8 cellular contexts compared by ENCODE assay signal in the genomic region with DNA sequence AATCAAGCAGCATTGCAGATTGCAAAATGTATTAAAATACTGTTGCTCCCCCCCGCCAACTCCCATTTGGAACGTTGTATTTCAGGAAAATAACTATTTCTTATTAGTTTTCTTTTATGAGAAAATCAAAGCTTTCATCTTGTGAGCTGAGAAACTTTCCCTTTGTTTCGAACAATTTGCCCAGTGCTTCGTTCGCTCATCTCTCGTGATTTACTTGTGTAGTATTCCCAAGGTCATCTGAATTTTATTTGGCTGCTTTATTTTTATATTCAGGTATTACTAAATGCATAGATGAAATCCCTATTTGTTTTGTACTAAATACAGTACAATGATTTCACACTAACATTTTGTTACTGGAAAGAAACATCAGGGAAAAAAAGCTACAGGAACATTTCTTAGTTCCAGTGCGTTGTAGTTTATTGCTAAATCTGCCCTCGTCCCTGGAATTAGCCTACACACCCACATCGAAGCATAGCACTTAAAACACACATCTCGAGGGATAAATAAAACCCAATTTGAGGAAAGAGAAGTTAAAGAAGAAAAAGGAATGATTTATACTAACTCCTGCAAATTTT. TPM values are rescaled to one million over a fixed set of nuclear protein-coding genes. Genes with fewer than 3 reads are reported as not detected.
DNase-seq lines count a peak whose midpoint lies in the region; ATAC-seq, FAIRE-seq and TF ChIP-seq lines count a peak whose summit lies in the region.

No MANE protein-coding gene starts in this region.

- dilution Hi-C loops in IMR-90 (cut with HindIII; ENCODE audit: low sequenced_read_pairs, unreplicated experiment) = no loop called here

- TF ChIP-seq EP300 in GM12878 (IDR thresholded peaks at IDR 0.05; ENCODE audit: borderline replicate concordance in 1 of 2, control insufficient read depth in 1 of 2, low read depth in 2 of 2, low read length in 2 of 2) = no peak
- TF ChIP-seq EP300 in HepG2 (IDR thresholded peaks at IDR 0.05; ENCODE audit: low read depth in 2 of 2, low read length in 2 of 2) = no peak
- TF ChIP-seq EP300 in HepG2 (CRISPR knock-in tag; IDR thresholded peaks at IDR 0.05; ENCODE audit: borderline replicate concordance) = no peak

- in situ Hi-C loops in IMR-90 (cut with MboI; ENCODE audit: low sequenced_read_pairs) (no loop called here), GM12878 (cut with MboI) (no loop called here), HepG2 (cut with HindIII; ENCODE audit: extremely low pct_ligation_motif_present, low pct_unique_long_range_greater_than_20kb) (no loop called here)

- H3K9ac ChIP-seq in IMR-90 (ENCODE audit: low read depth, low read length) (peak overlapping the region; percentile 4; the same call in 1 of the 2 replicates), GM12878 (ENCODE audit: control insufficient read depth, insufficient read depth, low read length) (peak overlapping the region; percentile 36), HepG2 (ENCODE audit: insufficient read depth, low read depth, low read length) (peak overlapping the region; percentile 39)

- H3K36me3 ChIP-seq in CD4-positive, CD25-positive, alpha-beta regulatory T cell (ENCODE audit: control insufficient read depth, insufficient read depth, low read length) = no peaks in the 10 kb centered on the region
- no peaks in the 10 kb centered on the region for H3K36me3 ChIP-seq in IMR-90 (ENCODE audit: control insufficient read depth, insufficient read depth, low read length)
- H3K36me3 ChIP-seq in GM12878 (ENCODE audit: control insufficient read depth in 2 of 2, insufficient read depth in 2 of 2, low read length in 1 of 2) = no peaks in the 10 kb centered on the region
- H3K36me3 ChIP-seq in HepG2 (replicated peaks in 1 of 2; ENCODE audit: control insufficient read depth in 1 of 2, insufficient read depth in 2 of 2, low read length in 2 of 2) = no peaks in the 10 kb centered on the region
- no peaks in the 10 kb centered on the region for H3K36me3 ChIP-seq in tibial artery

- H2AK5ac ChIP-seq in IMR-90 (ENCODE audit: low read depth, low read length) = no peak overlapping the region

- H2BK20ac ChIP-seq in IMR-90 (ENCODE audit: low read depth, low read length) = no peak overlapping the region

- no peak overlapping the region for H4K5ac ChIP-seq in IMR-90 (ENCODE audit: low read depth, low read length)

- no peak for FAIRE-seq in GM12878 (lab: Jason Lieb, UNC)
- FAIRE-seq in HepG2 (lab: Jason Lieb, UNC) = no peak
- no peak for FAIRE-seq in D721Med (lab: Jason Lieb, UNC)

- TF ChIP-seq POLR2A in IMR-90 (IDR thresholded peaks at IDR 0.05; ENCODE audit: low read depth, low read length) (no peak), GM12878 (IDR thresholded peaks at IDR 0.05; ENCODE audit: low read depth, low read length) (no peak), HepG2 (IDR thresholded peaks at IDR 0.05; ENCODE audit: insufficient read depth in 1 of 2, low read depth in 2 of 2, low read length in 2 of 2) (no peak)

- H3K4me1 ChIP-seq in CD4-positive, CD25-positive, alpha-beta regulatory T cell (ENCODE audit: control insufficient read depth, insufficient read depth, low read length, poor library complexity, severe bottlenecking) = peaks cover 26% of the 10 kb centered on the region
- H3K4me1 ChIP-seq in IMR-90 (ENCODE audit: control insufficient read depth, insufficient read depth, low read length) = no peaks in the 10 kb centered on the region
- H3K4me1 ChIP-seq in GM12878 (ENCODE audit: control insufficient read depth, insufficient read depth, low read length) = peaks cover 7% of the 10 kb centered on the region; the same call in 1 of the 2 replicates
- peaks cover 5% of the 10 kb centered on the region; the same call in 1 of the 2 replicates for H3K4me1 ChIP-seq in HepG2 (ENCODE audit: insufficient read depth, low read length)
- peaks cover 0 to 5% (median 0%) of the 10 kb centered on the region in 4 donors for H3K4me1 ChIP-seq in tibial artery

- H3K27ac Mint-ChIP-seq in CD4-positive, CD25-positive, alpha-beta regulatory T cell = peak overlapping the region; percentile 96 to 99 (median 99)

- no peak for DNase-seq in CD4-positive, CD25-positive, alpha-beta regulatory T cell
- DNase-seq in IMR-90 (no peak), GM12878 (ENCODE audit: low read depth, low spot score) (no peak), HepG2 (ENCODE audit: low spot score) (no peak), tibial artery (no peak), D721Med (ENCODE audit: insufficient read length, low spot score) (no peak), NCI-H524 treated with DMSO at 0.1 percent for 48 hours (lab: John Stamatoyannopoulos, UW) (no peak), NCI-H2227 (lab: John Stamatoyannopoulos, UW; ENCODE audit: unreplicated experiment) (no peak)

- H2BK120ac ChIP-seq in IMR-90 (ENCODE audit: low read depth, low read length) = no peak overlapping the region

- H2BK15ac ChIP-seq in IMR-90 (ENCODE audit: low read depth, low read length) = no peak overlapping the region

- H2BK5ac ChIP-seq in IMR-90 (ENCODE audit: low read depth, low read length, poor library complexity, severe bottlenecking) = no peak overlapping the region

- H3K79me1 ChIP-seq in IMR-90 (ENCODE audit: low read depth in 1 of 2, low read length in 2 of 2) = no peaks in the 10 kb centered on the region

- TF ChIP-seq CTCF in IMR-90 (conservative IDR thresholded peaks at IDR 0.05; ENCODE audit: low read depth, low read length) (no peak), GM12878 (IDR thresholded peaks at IDR 0.05 in 2 of 3, conservative IDR thresholded peaks at IDR 0.05 in 1 of 3; ENCODE audit: control insufficient read depth in 2 of 3, extremely low read depth in 1 of 3, insufficient read depth in 1 of 3, low read depth in 3 of 3, low read length in 3 of 3) (no peak), HepG2 (CRISPR knock-in tag; IDR thresholded peaks at IDR 0.05) (no peak), tibial artery (IDR thresholded peaks at IDR 0.05) (no peak), D721Med (IDR thresholded peaks at IDR 0.05; ENCODE audit: insufficient read depth, missing control alignments) (no peak)

- no peak for ATAC-seq in CD4-positive, CD25-positive, alpha-beta regulatory T cell (ENCODE audit: low read depth in 2 of 2)
- ATAC-seq in IMR-90 (ENCODE audit: low read depth) (no peak), GM12878 (no peak), HepG2 (no peak)

- H3K4me2 ChIP-seq in IMR-90 (ENCODE audit: low read depth, low read length) (peak overlapping the region; percentile 74), GM12878 (ENCODE audit: control insufficient read depth, insufficient read depth) (peak overlapping the region; percentile 77), HepG2 (ENCODE audit: low read depth, low read length) (peak overlapping the region; percentile 78)

- peaks cover 0 to 4% (median 0%) of the 10 kb centered on the region in 7 donors for H3K9me3 Mint-ChIP-seq in CD4-positive, CD25-positive, alpha-beta regulatory T cell

- no peak overlapping the region for H3K14ac ChIP-seq in IMR-90 (replicated peaks; ENCODE audit: low read depth, low read length)

- TF ChIP-seq RAD21 in IMR-90 (IDR thresholded peaks at IDR 0.05; ENCODE audit: low read length) (no peak), GM12878 (IDR thresholded peaks at IDR 0.05; ENCODE audit: insufficient read depth, low read depth, low read length) (no peak), HepG2 (CRISPR knock-in tag; IDR thresholded peaks at IDR 0.05) (no peak)

- CTCF ChIA-PET in IMR-90 (lab: Yijun Ruan, JAX) (no interaction called here), GM12878 (lab: Yijun Ruan, JAX) (interaction anchor here (1.0 to 2.5 kb wide), 3 partner anchors 14 to 239 kb away, joined by 3 to 8 read pairs (median 4); no protein-coding TSS in a partner anchor), HepG2 (lab: Yijun Ruan, JAX; ENCODE audit: low intra/inter-chr PET ratio, low total read pairs) (no interaction called here)

- intact Hi-C loops in IMR-90 (cut with micrococcal nuclease) (loop anchor here (1.0 to 5.0 kb wide), 5 partner anchors 21 to 757 kb away; partner anchors contain the start of genes COMMD3 and DNAJC1), GM12878 (cut with micrococcal nuclease; ENCODE audit: unreplicated experiment) (loop anchor here (2.0 to 5.0 kb wide), 2 partner anchors 87 to 228 kb away; partner anchors contain the start of genes COMMD3 and DNAJC1), HepG2 (cut with micrococcal nuclease; ENCODE audit: unreplicated experiment) (loop anchor here (1.0 to 10.0 kb wide), 3 partner anchors 86 to 305 kb away; partner anchors contain the start of genes COMMD3 and DNAJC1), tibial artery (cut with DNase I; ENCODE audit: low total_unique reads) (loop anchor here (2.0 to 10.0 kb wide), 2 partner anchors 23 to 225 kb away; partner anchors contain the start of gene DNAJC1)

- H3K9me3 ChIP-seq in CD4-positive, CD25-positive, alpha-beta regulatory T cell (ENCODE audit: control insufficient read depth in 2 of 2, low read length in 2 of 2) = no peaks in the 10 kb centered on the region
- H3K9me3 ChIP-seq in IMR-90 (ENCODE audit: control insufficient read depth, insufficient read depth, low read length) (no peaks in the 10 kb centered on the region), GM12878 (replicated peaks; ENCODE audit: control insufficient read depth, insufficient read depth, low read length) (no peaks in the 10 kb centered on the region), HepG2 (ENCODE audit: low read length) (no peaks in the 10 kb centered on the region), tibial artery (no peaks in the 10 kb centered on the region)

- H4K91ac ChIP-seq in IMR-90 (ENCODE audit: insufficient read depth, low read depth, low read length) = no peak overlapping the region

- no peak overlapping the region for H3K23ac ChIP-seq in IMR-90 (ENCODE audit: low read depth, low read length)

- no peaks in the 10 kb centered on the region for H3K79me2 ChIP-seq in GM12878 (ENCODE audit: control insufficient read depth, insufficient read depth, low read length)
- no peaks in the 10 kb centered on the region for H3K79me2 ChIP-seq in HepG2 (ENCODE audit: insufficient read depth, low read length)

- H3K36me3 Mint-ChIP-seq in CD4-positive, CD25-positive, alpha-beta regulatory T cell = peaks cover 4% of the 10 kb centered on the region

- BruUV-seq in IMR-90 (replicated peaks; lab: Mats Ljungman, UMichigan) (no TSS peak), GM12878 (replicated peaks; lab: Mats Ljungman, UMichigan) (no TSS peak), HepG2 (replicated peaks; lab: Mats Ljungman, UMichigan) (no TSS peak)

- no peak overlapping the region for H3K56ac ChIP-seq in IMR-90 (ENCODE audit: extremely low read depth, insufficient read depth, low read length)

- peaks cover 16% of the 10 kb centered on the region for H3K27me3 ChIP-seq in CD4-positive, CD25-positive, alpha-beta regulatory T cell (ENCODE audit: control insufficient read depth, insufficient read depth, low read length)
- H3K27me3 ChIP-seq in IMR-90 (ENCODE audit: control insufficient read depth, insufficient read depth, low read length) = peaks cover 4% of the 10 kb centered on the region; the same call in 1 of the 2 replicates
- no peaks in the 10 kb centered on the region; a peak in 1 of 4 replicates for H3K27me3 ChIP-seq in GM12878 (replicated peaks in 1 of 2; ENCODE audit: control insufficient read depth in 2 of 2, insufficient read depth in 2 of 2, low read length in 1 of 2)
- peaks cover 0 to 14% of the 10 kb centered on the region in 2 experiments; a peak in 2 of 5 replicates for H3K27me3 ChIP-seq in HepG2 (ENCODE audit: control insufficient read depth in 1 of 2, insufficient read depth in 2 of 2, low read length in 2 of 2)
- no peaks in the 10 kb centered on the region for H3K27me3 ChIP-seq in tibial artery

- POLR2A ChIA-PET in IMR-90 (lab: Charles Lee; ENCODE audit: unreplicated experiment) (no interaction called here), GM12878 (lab: Charles Lee) (interaction anchor here (1.3 to 2.6 kb wide), 2 partner anchors 86 to 141 kb away, joined by 3 to 11 read pairs; partner anchors contain the start of gene COMMD3), HepG2 (lab: Yijun Ruan, JAX) (interaction anchor here (0.9 to 2.2 kb wide), 4 partner anchors 48 to 111 kb away, joined by 3 to 32 read pairs (median 3); partner anchors contain the start of gene COMMD3)

- SMC1A ChIA-PET in GM12878 (lab: Charles Lee; ENCODE audit: uncharacterized antibody, unreplicated experiment) = interaction anchor here (0.5 to 2.3 kb wide), 5 partner anchors 87 to 268 kb away, joined by 3 to 9 read pairs (median 3); partner anchors contain the start of gene COMMD3

- no CpG with 5 or more reads among the region's 10 CpGs for WGBS in IMR-90 (ENCODE audit: extremely low coverage in 2 of 2, insufficient read length in 1 of 2), 2 experiments
- 1% methylated on average over 10 of the region's 10 CpGs for WGBS in GM12878 (ENCODE audit: insufficient coverage, insufficient replicate concordance, low lambda C conversion rate, missing lambda C conversion rate)
- WGBS in HepG2 (ENCODE audit: low lambda C conversion rate) = under 1% methylated on average over 10 of the region's 10 CpGs

- RAD21 ChIA-PET in GM12878 (lab: Charles Lee; ENCODE audit: unreplicated experiment) = interaction anchor here (1.9 kb wide), 2 partner anchors 86 to 759 kb away, joined by 5 to 13 read pairs; partner anchors contain the start of gene COMMD3

- H4K8ac ChIP-seq in IMR-90 (ENCODE audit: low read depth in 2 of 2, low read length in 2 of 2) = no peak overlapping the region

- H2AFZ ChIP-seq in IMR-90 (replicated peaks; ENCODE audit: low read length, poor library complexity) (no peak overlapping the region), GM12878 (ENCODE audit: control insufficient read depth, low read depth, low read length) (peak overlapping the region; percentile 85), HepG2 (ENCODE audit: low read length) (peak overlapping the region; percentile 96)

- peak overlapping the region; percentile 90 for H3K4me3 ChIP-seq in CD4-positive, CD25-positive, alpha-beta regulatory T cell (ENCODE audit: low read depth, low read length)
- H3K4me3 ChIP-seq in IMR-90 (ENCODE audit: insufficient read depth, low read depth, low read length) (peak overlapping the region; percentile 74), GM12878 (peak overlapping the region; percentile 68), HepG2 (replicated peaks in 1 of 3; ENCODE audit: insufficient read depth in 1 of 3, low read depth in 2 of 3, low read length in 3 of 3) (peak overlapping the region; percentile 81 to 91 (median 81)), tibial artery (peak overlapping the region; percentile 60 to 69)

- H3K9me1 ChIP-seq in IMR-90 (ENCODE audit: insufficient read depth, low read length) = no peaks in the 10 kb centered on the region

- peak overlapping the region; percentile 87 to 99 (median 92) for H3K4me3 Mint-ChIP-seq in CD4-positive, CD25-positive, alpha-beta regulatory T cell

- H3K4ac ChIP-seq in IMR-90 (ENCODE audit: low read depth, low read length) = no peak overlapping the region

- peaks cover 64% of the 10 kb centered on the region for H3K27me3 Mint-ChIP-seq in CD4-positive, CD25-positive, alpha-beta regulatory T cell

- no peak overlapping the region for H2AK9ac ChIP-seq in IMR-90 (replicated peaks; ENCODE audit: low read depth, low read length, poor library complexity)

- H4K20me1 ChIP-seq in IMR-90 (ENCODE audit: insufficient read depth, low read length) (no peaks in the 10 kb centered on the region), GM12878 (ENCODE audit: control insufficient read depth, insufficient read depth) (no peaks in the 10 kb centered on the region), HepG2 (ENCODE audit: insufficient read depth, low read length) (no peaks in the 10 kb centered on the region)

- H3K4me1 Mint-ChIP-seq in CD4-positive, CD25-positive, alpha-beta regulatory T cell = peaks cover 11 to 21% (median 19%) of the 10 kb centered on the region in 4 donors

- no peak overlapping the region for H3K18ac ChIP-seq in IMR-90 (ENCODE audit: low read depth, low read length)

- H3K27ac ChIP-seq in CD4-positive, CD25-positive, alpha-beta regulatory T cell (ENCODE audit: insufficient read depth, low read length, poor library complexity, severe bottlenecking) = peak overlapping the region; percentile 34
- H3K27ac ChIP-seq in IMR-90 (ENCODE audit: insufficient read depth, low read length) (no peak overlapping the region), GM12878 (ENCODE audit: control insufficient read depth, insufficient read depth) (no peak overlapping the region), HepG2 (ENCODE audit: extremely low read length, insufficient read depth, low read length) (no peak overlapping the region), tibial artery (peak overlapping the region; percentile 78 to 84)

RNA-seq across cellular contexts. Expression of gene EBLN1, which starts 12.0 kb away (rescaled TPM):
- not detected for total RNA-seq in CD4-positive, CD25-positive, alpha-beta regulatory T cell
- not detected for polyA plus RNA-seq in CD4-positive, CD25-positive, alpha-beta regulatory T cell
- total RNA-seq in IMR-90 (2012; rRNA removed) = not detected in 2 replicates
- polyA plus RNA-seq in IMR-90 (2012; rRNA removed) = not detected in 2 replicates
- polyA plus RNA-seq in IMR-90 (2012; cell fraction: cytosol; rRNA removed) = not detected in 2 replicates
- not detected in 2 replicates for polyA plus RNA-seq in IMR-90 (2012; cell fraction: nucleus; rRNA removed; ENCODE audit: low replicate concordance)
- not detected in 2 replicates for total RNA-seq in GM12878 (2013; cell fraction: nucleolus; rRNA removed)
- total RNA-seq in GM12878 (2014; rRNA removed) = not detected in 2 replicates
- total RNA-seq in GM12878 (2014; rRNA removed; fragmentation: Illumina TruSeq; extraction: Trizol) = not detected in 2 replicates
- not detected in 2 replicates for total RNA-seq in GM12878 (2021)
- not detected for polyA plus RNA-seq in GM12878 (2011; ENCODE audit: low read depth)
- not detected in 2 replicates for polyA plus RNA-seq in GM12878 (2011; rRNA removed)
- polyA plus RNA-seq in GM12878 (2011; cell fraction: cytosol; rRNA removed) = not detected in 2 replicates
- polyA plus RNA-seq in GM12878 (2011; cell fraction: nucleus; rRNA removed) = not detected in 2 replicates
- not detected in 2 replicates for polyA plus RNA-seq in GM12878 (2012)
- not detected in 2 replicates for polyA plus RNA-seq in GM12878 (2014; fragmentation: Illumina TruSeq; extraction: Trizol)
- not detected for polyA plus RNA-seq in GM12878 (2014; fragmentation: Nextera tagmentation; extraction: Ambion mirVana)
- not detected in 2 replicates for polyA plus RNA-seq in GM12878 (2014; rRNA removed)
- not detected for polyA plus RNA-seq in GM12878 (2016; fragmentation: Nextera tagmentation; extraction: Ambion mirVana)
- polyA minus RNA-seq in GM12878 (2011; rRNA and poly(A)+ RNA removed) = not detected in 2 replicates
- not detected in 2 replicates for polyA minus RNA-seq in GM12878 (2011; cell fraction: cytosol; rRNA and poly(A)+ RNA removed)
- polyA minus RNA-seq in GM12878 (2011; cell fraction: nucleus; rRNA and poly(A)+ RNA removed) = not detected in 2 replicates
- total RNA-seq in HepG2 (2016; rRNA removed; fragmentation: Illumina TruSeq; extraction: Trizol) = not detected in 2 replicates
- not detected in 2 replicates for total RNA-seq in HepG2 (2016; cell fraction: cytosol; rRNA removed; fragmentation: Illumina TruSeq; extraction: Trizol; ENCODE audit: low read depth)
- total RNA-seq in HepG2 (2016; cell fraction: insoluble cytoplasmic fraction; rRNA removed; fragmentation: Illumina TruSeq; extraction: Trizol) = not detected in 2 replicates
- not detected in 2 replicates for total RNA-seq in HepG2 (2016; cell fraction: membrane; rRNA removed; fragmentation: Illumina TruSeq; extraction: Trizol)
- total RNA-seq in HepG2 (2016; cell fraction: nucleus; rRNA removed; fragmentation: Illumina TruSeq; extraction: Trizol) = not detected in 2 replicates
- not detected in 2 replicates for polyA plus RNA-seq in HepG2 (2011; rRNA removed)
- polyA plus RNA-seq in HepG2 (2011; cell fraction: cytosol; rRNA removed) = not detected in 2 replicates
- not detected in 2 replicates for polyA plus RNA-seq in HepG2 (2011; cell fraction: nucleus; rRNA removed)
- not detected in 2 replicates for polyA plus RNA-seq in HepG2 (2012)
- polyA plus RNA-seq in HepG2 (2016; cell fraction: cytosol; fragmentation: Illumina TruSeq; extraction: Trizol; ENCODE audit: low read depth) = not detected in 2 replicates
- polyA plus RNA-seq in HepG2 (2016; cell fraction: insoluble cytoplasmic fraction; fragmentation: Illumina TruSeq; extraction: Trizol; ENCODE audit: low read depth) = not detected in 2 replicates
- not detected in 2 replicates for polyA plus RNA-seq in HepG2 (2016; cell fraction: membrane; fragmentation: Illumina TruSeq; extraction: Trizol; ENCODE audit: low read depth)
- not detected in 2 replicates for polyA plus RNA-seq in HepG2 (2016; cell fraction: nucleus; fragmentation: Illumina TruSeq; extraction: Trizol; ENCODE audit: insufficient read depth, low read depth)
- not detected in 2 replicates for polyA minus RNA-seq in HepG2 (2011; rRNA and poly(A)+ RNA removed; ENCODE audit: low replicate concordance)
- polyA minus RNA-seq in HepG2 (2011; cell fraction: cytosol; rRNA and poly(A)+ RNA removed) = not detected in 2 replicates
- polyA minus RNA-seq in HepG2 (2011; cell fraction: nucleus; rRNA and poly(A)+ RNA removed) = not detected in 2 replicates

Comparison
In these comparisons a context has a peak if more than half of its experiments do, and no peak if none do; other contexts are left out.
1. H3K27ac ChIP-seq: peak in CD4-positive, CD25-positive, alpha-beta regulatory T cell (single experiment) and tibial artery (2 of 2); none in IMR-90 (single experiment), GM12878 (single experiment) and HepG2 (single experiment).
2. Peak in every context shown above with its lines, with median percentiles within 50 percentile points of each other: H3K4me3 ChIP-seq, H3K4me2 ChIP-seq and H3K9ac ChIP-seq.